Comparison of ENCODE assay signal across 8 cellular contexts in genomic region chr13:26184791-26185250, GRCh38. TPM values are rescaled to one million over a fixed set of nuclear protein-coding genes. Genes with fewer than 3 reads are reported as not detected.
DNase-seq lines count a peak whose midpoint lies in the region; ATAC-seq, FAIRE-seq and TF ChIP-seq lines count a peak whose summit lies in the region.

No MANE protein-coding gene starts in this region.

- H3K9ac ChIP-seq in OCI-LY3 (ENCODE audit: low read length) (no peak overlapping the region), neural cell (ENCODE audit: low read length) (no peak overlapping the region)

- no peaks in the 10 kb centered on the region for H3K9me3 ChIP-seq in A549
- no peaks in the 10 kb centered on the region; the same call in 1 of the 2 replicates for H3K9me3 ChIP-seq in OCI-LY3 (ENCODE audit: insufficient read depth, low read length)
- no peaks in the 10 kb centered on the region for H3K9me3 ChIP-seq in esophagus squamous epithelium
- no peaks in the 10 kb centered on the region for H3K9me3 ChIP-seq in neural cell (ENCODE audit: low read length)

- 35% methylated on average over 8 of the region's 8 CpGs for WGBS in A549 (ENCODE audit: missing lambda C conversion rate)
- 51 to 55% methylated on average over 8 of the region's 8 CpGs for WGBS in esophagus squamous epithelium, 2 donors

- H3K9me2 ChIP-seq in neural cell (ENCODE audit: insufficient read depth, low read length), result no peaks in the 10 kb centered on the region

- H3F3A ChIP-seq in neural cell (ENCODE audit: insufficient read depth, low read length, poor library complexity, severe bottlenecking), result no peaks in the 10 kb centered on the region

- no peaks in the 10 kb centered on the region for H3K36me3 ChIP-seq in OCI-LY3 (replicated peaks; ENCODE audit: low read depth, low read length)
- H3K36me3 ChIP-seq in esophagus squamous epithelium, result no peaks in the 10 kb centered on the region
- no peaks in the 10 kb centered on the region for H3K36me3 ChIP-seq in neural cell (ENCODE audit: insufficient read depth, low read length)

- H3K79me2 ChIP-seq in OCI-LY3 (ENCODE audit: low read length) (no peaks in the 10 kb centered on the region), neural cell (replicated peaks; ENCODE audit: insufficient read depth, low read length) (no peaks in the 10 kb centered on the region)

- H4K20me1 ChIP-seq in OCI-LY3 (ENCODE audit: insufficient read depth, low read length) (no peaks in the 10 kb centered on the region), neural cell (ENCODE audit: insufficient read depth) (no peaks in the 10 kb centered on the region)

- TF ChIP-seq RAD21 in A549 (conservative IDR thresholded peaks at IDR 0.05 in 1 of 2, IDR thresholded peaks at IDR 0.05 in 1 of 2), result peak; percentile 74 to 84
- TF ChIP-seq RAD21 in neural cell (conservative IDR thresholded peaks at IDR 0.05), result peak; percentile 78

- FAIRE-seq in A549 (lab: Jason Lieb, UNC), result no peak
- FAIRE-seq in GM18507 (lab: Jason Lieb, UNC), result peak; percentile 80

- ATAC-seq in A549, result peak; percentile 66 to 67; a peak in 3 of 6 replicates

- peak; percentile 21 to 68 for DNase-seq in A549 (ENCODE audit: low read depth in 1 of 2, low spot score in 1 of 2)
- peak; percentile 23 for DNase-seq in GM18507 (ENCODE audit: extremely low spot score, insufficient read length, low read depth)
- peak; percentile 49 for DNase-seq in HuH-7 (ENCODE audit: low spot score)
- DNase-seq in activated T-cell treated with anti-CD3 and anti-CD28 coated beads for 24 hours (ENCODE audit: low read depth), result peak; percentile 66
- DNase-seq in esophagus squamous epithelium (lab: John Stamatoyannopoulos, UW), result peak; percentile 4
- peak in 40 of 49 donors; percentile 2 to 68 (median 46) for DNase-seq in substantia nigra (lab: John Stamatoyannopoulos, UW)

- no peak for TF ChIP-seq EP300 in A549 (IDR thresholded peaks at IDR 0.05)
- no peak for TF ChIP-seq EP300 in neural cell (conservative IDR thresholded peaks at IDR 0.05; ENCODE audit: poor library complexity, severe bottlenecking)

- POLR2A ChIA-PET in A549 (lab: Yijun Ruan, JAX), result interaction anchor here (0.9 to 1.2 kb wide), 2 partner anchors 312 to 514 kb away, joined by 3 to 4 read pairs; no protein-coding TSS in a partner anchor

- peak overlapping the region; percentile 55 for H2AFZ ChIP-seq in OCI-LY3 (ENCODE audit: low read depth, low read length)
- H2AFZ ChIP-seq in neural cell (ENCODE audit: low read depth, low read length), result no peak overlapping the region

- H3K4me3 ChIP-seq in A549 (no peak overlapping the region), OCI-LY3 (ENCODE audit: low read length) (peak overlapping the region; percentile 37), esophagus squamous epithelium (no peak overlapping the region), neural cell (ENCODE audit: low read length) (no peak overlapping the region)

- H3K4me2 ChIP-seq in A549 (no peak overlapping the region), OCI-LY3 (ENCODE audit: low read length) (peak overlapping the region; percentile 60), neural cell (ENCODE audit: low read length) (no peak overlapping the region)

- H3K4me1 ChIP-seq in A549 (no peaks in the 10 kb centered on the region), OCI-LY3 (ENCODE audit: low read length) (peaks cover 30% of the 10 kb centered on the region), esophagus squamous epithelium (peaks cover 6 to 15% (median 6%) of the 10 kb centered on the region in 3 donors)

- TF ChIP-seq CTCF in A549 (IDR thresholded peaks at IDR 0.05) (peak; percentile 79), OCI-LY3 (IDR thresholded peaks at IDR 0.05; ENCODE audit: low read depth, low read length) (peak; percentile 97), esophagus squamous epithelium (IDR thresholded peaks at IDR 0.05) (peak; percentile 54 to 87 (median 82)), neural cell (IDR thresholded peaks at IDR 0.05; ENCODE audit: poor library complexity, severe bottlenecking) (peak; percentile 78)

- CTCF ChIA-PET in A549 (lab: Yijun Ruan, JAX), result interaction anchor here (0.6 to 3.2 kb wide), 22 partner anchors 8 to 745 kb away, joined by 3 to 54 read pairs (median 3); no protein-coding TSS in a partner anchor

- H3K27ac ChIP-seq in A549 (no peak overlapping the region), OCI-LY3 (ENCODE audit: low read length) (0 out of 2 replicates have a peak overlapping the region, but pooled peaks have one; percentile 6), esophagus squamous epithelium (no peak overlapping the region), neural cell (ENCODE audit: low read length) (no peak overlapping the region), substantia nigra (ENCODE audit: low read depth, low read length, poor library complexity, severe bottlenecking) (no peak overlapping the region)

- intact Hi-C loops in esophagus squamous epithelium (cut with DNase I), result loop anchor here (5.0 kb wide), 2 partner anchors 312 to 372 kb away; partner anchors contain the start of gene WASF3

- TF ChIP-seq POLR2A in A549 (IDR thresholded peaks at IDR 0.05; ENCODE audit: low read length), result no peak
- no peak for TF ChIP-seq POLR2A in esophagus squamous epithelium (IDR thresholded peaks at IDR 0.05)

- H3K27me3 ChIP-seq in OCI-LY3 (ENCODE audit: low read depth, low read length) (no peaks in the 10 kb centered on the region), esophagus squamous epithelium (no peaks in the 10 kb centered on the region), neural cell (ENCODE audit: insufficient read depth, low read depth, low read length) (no peaks in the 10 kb centered on the region)

TF ChIP-seq in A549, 52 proteins besides CTCF, POLR2A, EP300 and RAD21:
- TF ChIP-seq GATA3 (IDR thresholded peaks at IDR 0.05; ENCODE audit: borderline replicate concordance) (no peak), ZSCAN20 (CRISPR knock-in tag; IDR thresholded peaks at IDR 0.05) (no peak), RCOR1 (IDR thresholded peaks at IDR 0.05; ENCODE audit: low read depth, low read length) (no peak), FOSL2 (IDR thresholded peaks at IDR 0.05) (no peak), FOSL2 (CRISPR knock-in tag; IDR thresholded peaks at IDR 0.05) (no peak), NR3C1 (IDR thresholded peaks at IDR 0.05) (no peak), CHD2 (IDR thresholded peaks at IDR 0.05; ENCODE audit: low read length, partially characterized antibody) (no peak), SMC3 (IDR thresholded peaks at IDR 0.05) (peak; percentile 58), NPAS2 (CRISPR knock-in tag; IDR thresholded peaks at IDR 0.05; ENCODE audit: borderline replicate concordance) (no peak), CHD4 (IDR thresholded peaks at IDR 0.05; ENCODE audit: borderline replicate concordance) (no peak)

TF ChIP-seq in neural cell, 6 proteins besides CTCF, POLR2A, EP300 and RAD21:
- TF ChIP-seq MXI1 (conservative IDR thresholded peaks at IDR 0.05; ENCODE audit: poor library complexity, severe bottlenecking) (no peak), EZH2 (IDR thresholded peaks at IDR 0.05; ENCODE audit: borderline replicate concordance, insufficient read depth, low read length, poor library complexity, severe bottlenecking) (no peak), TAF1 (IDR thresholded peaks at IDR 0.05; ENCODE audit: low read depth) (no peak), REST (IDR thresholded peaks at IDR 0.05; ENCODE audit: borderline replicate concordance) (no peak), POLR2AphosphoS5 (IDR thresholded peaks at IDR 0.05) (no peak), SMC3 (conservative IDR thresholded peaks at IDR 0.05; ENCODE audit: poor library complexity) (peak; percentile 78)
TF ChIP-seq in neural cell: peak in this region for 1.

RNA-seq across cellular contexts. Expression of gene RNF6, which starts 37.3 kb away (rescaled TPM):
- 43.0 and 55.3 TPM in 2 replicates for polyA plus RNA-seq in A549 (2011; rRNA removed)
- 11.3 and 13.0 TPM in 2 replicates for polyA plus RNA-seq in A549 (2012; cell fraction: cytosol; rRNA removed)
- polyA plus RNA-seq in A549 (2012; cell fraction: nucleus; rRNA removed), result 4.2 and 6.5 TPM in 2 replicates
- polyA plus RNA-seq in A549 (2017; fragmentation: RNase III; extraction: RNeasy Plus Mini Kit Qiagen cat#74134 plus additional on column Dnase treatment), result 31.5 to 33.7 TPM (median 33.6 TPM) in 3 replicates
- polyA minus RNA-seq in A549 (2011; rRNA and poly(A)+ RNA removed), result 21.0 and 26.3 TPM in 2 replicates
- total RNA-seq in esophagus squamous epithelium, result 10 to 100 TPM; 23.4 to 41.4 (median 29.6) TPM
- 15.2 and 15.8 TPM in 2 replicates for polyA plus RNA-seq in neural cell
- 37.0 and 44.5 TPM in 2 replicates for polyA minus RNA-seq in neural cell

Comparison
In these comparisons a context has a peak if more than half of its experiments do, and no peak if none do; other contexts are left out.
1. DNase-seq: peak in every context shown above with its lines; median percentile 66 in activated T-cell treated with anti-CD3 and anti-CD28 coated beads for 24 hours; 49 in HuH-7; 46 in substantia nigra; 44 in A549; 23 in GM18507; 4 in esophagus squamous epithelium.